2 cellular contexts compared by ENCODE assay signal in genomic region chr12:7782055-7782454, GRCh38.
TF ChIP-seq lines count a peak whose summit lies in the region.

No MANE protein-coding gene starts in this region.

TF ChIP-seq in HEK293, 187 proteins besides CTCF, POLR2A, EP300 and RAD21:
- TF ChIP-seq ZNF292 (tag by site-specific recombination; IDR thresholded peaks at IDR 0.05; ENCODE audit: borderline replicate concordance, low read depth) = no peak
- TF ChIP-seq ZNF121 (tag by site-specific recombination; IDR thresholded peaks at IDR 0.05) = 0 out of 2 replicates have a peak, but pooled peaks have one; percentile 12

TF ChIP-seq in K562, 482 proteins besides CTCF, POLR2A, EP300 and RAD21:
- TF ChIP-seq ZNF121 (CRISPR knock-in tag; conservative IDR thresholded peaks at IDR 0.05) (peak; percentile 85), CSDE1 (IDR thresholded peaks at IDR 0.05) (no peak)
